ENCODE assay signal across 8 cellular contexts in genomic region chr11:107590460-107591097, GRCh38. TPM values are rescaled to one million over a fixed set of nuclear protein-coding genes. Genes with fewer than 3 reads are reported as not detected.
A peak's percentile ranks its signal among the peaks of the same experiment; 100 is the strongest.
DNase-seq lines count a peak whose midpoint lies in the region; ATAC-seq, FAIRE-seq and TF ChIP-seq lines count a peak whose summit lies in the region.

No MANE protein-coding gene starts in this region.

- FAIRE-seq in small intestine (lab: Jason Lieb, UNC), result no peak

- CTCF ChIA-PET in activated CD4-positive, alpha-beta memory T cell treated with anti-CD3 and anti-CD28 coated beads, Interleukin-2, amount 10 ng/mL, durations not matched to agents 7 days and 5 days (lab: Charles Lee), result no interaction called here

- ATAC-seq in Right ventricle myocardium inferior, result peak; percentile 35
- no peak for ATAC-seq in left cardiac atrium
- peak in 3 of 8 donors; percentile 26 to 50 (median 26) for ATAC-seq in heart right ventricle

- H3K9me3 ChIP-seq in heart right ventricle (no peaks in the 10 kb centered on the region), small intestine (ENCODE audit: control insufficient read depth, low read depth) (no peaks in the 10 kb centered on the region)

- H3K27me3 Mint-ChIP-seq in activated CD4-positive, alpha-beta memory T cell treated with anti-CD3 and anti-CD28 coated beads, Interleukin-2, amount 10 ng/mL, durations not matched to agents 7 days and 5 days, result peaks cover 86% of the 10 kb centered on the region

- H3K27ac Mint-ChIP-seq in activated CD4-positive, alpha-beta memory T cell treated with anti-CD3 and anti-CD28 coated beads, Interleukin-2, amount 10 ng/mL, durations not matched to agents 7 days and 5 days, result no peak overlapping the region

- no peaks in the 10 kb centered on the region for H3K9me3 Mint-ChIP-seq in activated CD4-positive, alpha-beta memory T cell treated with anti-CD3 and anti-CD28 coated beads, Interleukin-2, amount 10 ng/mL, durations not matched to agents 7 days and 5 days

- H3K4me1 ChIP-seq in heart right ventricle (peaks cover 5 to 21% (median 17%) of the 10 kb centered on the region in 9 donors), small intestine (ENCODE audit: control insufficient read depth in 2 of 2, insufficient read depth in 1 of 2, low read depth in 1 of 2, low read length in 1 of 2) (peaks cover 0 to 4% of the 10 kb centered on the region in 2 donors)

- H3K4me3 ChIP-seq in heart right ventricle (peak overlapping the region in 9 of 10 donors; percentile 42 to 89 (median 64)), small intestine (ENCODE audit: low read depth in 1 of 2, low read length in 2 of 2) (peak overlapping the region; percentile 39 to 61)

- POLR2A ChIA-PET in activated CD4-positive, alpha-beta memory T cell treated with anti-CD3 and anti-CD28 coated beads, Interleukin-2, amount 10 ng/mL, durations not matched to agents 7 days and 5 days (lab: Charles Lee), result interaction anchor here (1.1 kb wide), 1 partner anchor 20 kb away, joined by 3 read pairs; no protein-coding TSS in a partner anchor

- peak overlapping the region; percentile 68 for H3K4me3 Mint-ChIP-seq in activated CD4-positive, alpha-beta memory T cell treated with anti-CD3 and anti-CD28 coated beads, Interleukin-2, amount 10 ng/mL, durations not matched to agents 7 days and 5 days

- H3K36me3 Mint-ChIP-seq in activated CD4-positive, alpha-beta memory T cell treated with anti-CD3 and anti-CD28 coated beads, Interleukin-2, amount 10 ng/mL, durations not matched to agents 7 days and 5 days (ENCODE audit: low read depth), result no peaks in the 10 kb centered on the region

- no peak overlapping the region for H3K27ac ChIP-seq in heart right ventricle
- no peak overlapping the region for H3K27ac ChIP-seq in small intestine (ENCODE audit: low read depth in 1 of 2, low read length in 1 of 2)

- H3K27me3 ChIP-seq in heart right ventricle (peaks cover 0 to 98% (median 72%) of the 10 kb centered on the region in 7 donors), small intestine (ENCODE audit: control insufficient read depth in 2 of 2, insufficient read depth in 2 of 2, low read length in 2 of 2) (peaks cover 6 to 31% of the 10 kb centered on the region in 2 donors)

- peaks cover 20% of the 10 kb centered on the region for H3K4me1 Mint-ChIP-seq in activated CD4-positive, alpha-beta memory T cell treated with anti-CD3 and anti-CD28 coated beads, Interleukin-2, amount 10 ng/mL, durations not matched to agents 7 days and 5 days

- TF ChIP-seq CTCF in heart right ventricle (IDR thresholded peaks at IDR 0.05), result no peak

- DNase-seq in Right ventricle myocardium inferior (ENCODE audit: missing footprints) (no peak), left cardiac atrium (no peak), heart right ventricle (no peak), small intestine (no peak), NCI-H1694 (lab: John Stamatoyannopoulos, UW) (no peak), foreskin melanocyte (no peak), NCI-H510A (lab: John Stamatoyannopoulos, UW) (no peak)
- DNase-seq in activated CD4-positive, alpha-beta memory T cell treated with anti-CD3 and anti-CD28 coated beads, Interleukin-2, amount 10 ng/mL, durations not matched to agents 7 days and 5 days, result no peak

- 0 to 1% methylated on average over 29 of the region's 29 CpGs for WGBS in heart right ventricle, 2 donors
- 1% methylated on average over 25 to 29 of the region's 29 CpGs for WGBS in small intestine, 3 donors

- intact Hi-C loops in Right ventricle myocardium inferior (cut with DNase I), result no loop called here
- intact Hi-C loops in left cardiac atrium (cut with DNase I), result no loop called here
- intact Hi-C loops in heart right ventricle (cut with DNase I), result no loop called here

- H3K36me3 ChIP-seq in heart right ventricle (no peaks in the 10 kb centered on the region), small intestine (ENCODE audit: control insufficient read depth in 2 of 2, insufficient read depth in 2 of 2, low read length in 2 of 2) (no peaks in the 10 kb centered on the region)

RNA-seq across cellular contexts. Expression of gene ELMOD1, which starts 0.4 kb away (rescaled TPM):
- total RNA-seq in Right ventricle myocardium inferior, result 0.41 TPM
- 1 to 10 TPM; 7.3 to 9.9 TPM for total RNA-seq in left cardiac atrium
- total RNA-seq in activated CD4-positive, alpha-beta memory T cell treated with anti-CD3 and anti-CD28 coated beads, Interleukin-2, amount 10 ng/mL, durations not matched to agents 7 days and 5 days, result not detected
- 1 to 10 TPM in 1 of 10 donors, under 1 TPM in 8, not detected in 1; 0.18 to 1.0 (median 0.39) TPM for total RNA-seq in heart right ventricle
- under 1 TPM; 0.10 to 0.29 TPM for polyA plus RNA-seq in heart right ventricle
- polyA plus RNA-seq in small intestine, result under 1 TPM in 1 of 3 donors, not detected in 2; 0.58 TPM

RNA-seq across cellular contexts. Expression of gene ALKBH8, which starts 25.0 kb away (rescaled TPM):
- total RNA-seq in Right ventricle myocardium inferior (5.5 TPM), left cardiac atrium (1 to 10 TPM; 6.3 to 6.5 TPM), heart right ventricle (1 to 10 TPM; 5.4 to 7.8 (median 6.8) TPM)
- 1 to 10 TPM; 7.7 to 8.4 TPM for total RNA-seq in activated CD4-positive, alpha-beta memory T cell treated with anti-CD3 and anti-CD28 coated beads, Interleukin-2, amount 10 ng/mL, durations not matched to agents 7 days and 5 days
- polyA plus RNA-seq in heart right ventricle (1 to 10 TPM; 2.2 to 4.5 TPM), small intestine (1 to 10 TPM; 1.8 to 3.9 (median 2.2) TPM)
